In genomic region chr14:67473290-67474082, GRCh38 we compare ENCODE assay signal across 2 cellular contexts.
TF ChIP-seq lines count a peak whose summit lies in the region.

No MANE protein-coding gene starts in this region.

TF ChIP-seq in GM23338, 12 proteins besides CTCF, POLR2A, EP300 and RAD21:
- TF ChIP-seq, protein P1, sequence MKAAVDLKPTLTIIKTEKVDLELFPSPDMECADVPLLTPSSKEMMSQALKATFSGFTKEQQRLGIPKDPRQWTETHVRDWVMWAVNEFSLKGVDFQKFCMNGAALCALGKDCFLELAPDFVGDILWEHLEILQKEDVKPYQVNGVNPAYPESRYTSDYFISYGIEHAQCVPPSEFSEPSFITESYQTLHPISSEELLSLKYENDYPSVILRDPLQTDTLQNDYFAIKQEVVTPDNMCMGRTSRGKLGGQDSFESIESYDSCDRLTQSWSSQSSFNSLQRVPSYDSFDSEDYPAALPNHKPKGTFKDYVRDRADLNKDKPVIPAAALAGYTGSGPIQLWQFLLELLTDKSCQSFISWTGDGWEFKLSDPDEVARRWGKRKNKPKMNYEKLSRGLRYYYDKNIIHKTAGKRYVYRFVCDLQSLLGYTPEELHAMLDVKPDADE (IDR thresholded peaks at IDR 0.05), result no peak
- TF ChIP-seq REST (IDR thresholded peaks at IDR 0.05; ENCODE audit: unreplicated experiment) (no peak), POLR2AphosphoS5 (IDR thresholded peaks at IDR 0.05; ENCODE audit: low read depth) (no peak), JUNB (IDR thresholded peaks at IDR 0.05; ENCODE audit: unreplicated experiment) (no peak), STAT1 (IDR thresholded peaks at IDR 0.05; ENCODE audit: unreplicated experiment) (no peak), CREB1 (CRISPR knock-in tag; IDR thresholded peaks at IDR 0.05; ENCODE audit: low read depth) (no peak), EZH2phosphoT487 (IDR thresholded peaks at IDR 0.05; ENCODE audit: unreplicated experiment) (no peak), ZNF462 (CRISPR knock-in tag; IDR thresholded peaks at IDR 0.05) (no peak), NANOG (IDR thresholded peaks at IDR 0.05; ENCODE audit: borderline replicate concordance) (no peak), EZH2 (IDR thresholded peaks at IDR 0.05; ENCODE audit: low read depth, unreplicated experiment) (no peak), ZNF114 (CRISPR knock-in tag; IDR thresholded peaks at IDR 0.05) (no peak), ZNF331 (CRISPR knock-in tag; IDR thresholded peaks at IDR 0.05; ENCODE audit: low read depth) (no peak)

TF ChIP-seq in H1, 55 proteins besides CTCF, POLR2A, EP300 and RAD21:
- TF ChIP-seq KDM5A (IDR thresholded peaks at IDR 0.05; ENCODE audit: low read length) (no peak), ASH2L (IDR thresholded peaks at IDR 0.05; ENCODE audit: low read length) (no peak), MAFK (IDR thresholded peaks at IDR 0.05; ENCODE audit: low read depth, low read length) (no peak), TBP (IDR thresholded peaks at IDR 0.05; ENCODE audit: low read depth, low read length) (no peak), CHD2 (IDR thresholded peaks at IDR 0.05; ENCODE audit: low read length) (no peak), CEBPB (IDR thresholded peaks at IDR 0.05; ENCODE audit: low read depth, low read length) (no peak), PHF8 (conservative IDR thresholded peaks at IDR 0.05; ENCODE audit: low read depth, low read length) (no peak)
